ENCODE assay signal across 1 cellular context in the genomic region with DNA sequence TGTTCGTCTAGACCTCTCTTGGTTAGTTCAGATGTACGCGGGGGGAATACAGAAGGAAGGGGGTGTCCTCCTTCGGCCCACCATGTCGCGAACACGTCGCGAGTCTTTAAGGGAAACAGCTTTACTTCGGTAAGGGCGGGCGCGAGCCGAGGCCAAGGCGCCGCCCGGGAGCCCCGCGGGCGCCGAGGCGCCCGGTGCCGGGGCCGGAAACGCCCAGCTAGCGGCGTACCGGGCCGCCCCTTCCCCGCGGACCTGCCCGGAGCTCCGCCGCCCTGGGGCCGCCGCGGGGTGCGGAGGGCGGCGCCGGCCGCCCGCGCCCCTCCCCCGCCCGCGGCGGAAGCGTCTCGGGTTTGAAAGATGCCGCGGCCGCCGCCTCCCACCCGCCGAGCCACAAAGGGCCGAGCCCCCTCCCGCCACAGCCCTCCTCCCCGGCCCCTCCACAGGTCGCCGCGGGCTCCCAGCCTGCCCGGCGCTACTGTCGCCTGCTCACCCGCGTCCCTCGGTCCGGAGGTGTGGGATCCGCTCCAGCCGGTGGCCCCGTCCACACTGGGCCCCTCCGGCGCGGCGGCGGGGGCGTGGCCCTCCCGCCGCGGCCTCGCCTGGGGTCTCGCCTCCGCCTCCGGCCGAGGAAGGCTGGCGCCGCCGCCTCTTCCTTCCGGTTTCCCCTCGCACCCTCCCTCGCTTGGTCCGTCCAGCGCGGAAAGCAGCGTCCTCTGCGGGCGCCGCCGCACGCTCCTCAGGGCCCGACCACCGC.
TF ChIP-seq lines count a peak whose summit lies in the region.

A gene (minus strand): TSS at position 715 of the 754 bp plus-strand sequence. CDS start 12,156 bp downstream, outside the sequence.

TF ChIP-seq in SK-N-SH treated with all-trans-retinoic acid at 6 μM for 48 hours, 23 proteins besides CTCF, POLR2A, EP300 and RAD21 (continued from another document):
- TF ChIP-seq, protein P1, sequence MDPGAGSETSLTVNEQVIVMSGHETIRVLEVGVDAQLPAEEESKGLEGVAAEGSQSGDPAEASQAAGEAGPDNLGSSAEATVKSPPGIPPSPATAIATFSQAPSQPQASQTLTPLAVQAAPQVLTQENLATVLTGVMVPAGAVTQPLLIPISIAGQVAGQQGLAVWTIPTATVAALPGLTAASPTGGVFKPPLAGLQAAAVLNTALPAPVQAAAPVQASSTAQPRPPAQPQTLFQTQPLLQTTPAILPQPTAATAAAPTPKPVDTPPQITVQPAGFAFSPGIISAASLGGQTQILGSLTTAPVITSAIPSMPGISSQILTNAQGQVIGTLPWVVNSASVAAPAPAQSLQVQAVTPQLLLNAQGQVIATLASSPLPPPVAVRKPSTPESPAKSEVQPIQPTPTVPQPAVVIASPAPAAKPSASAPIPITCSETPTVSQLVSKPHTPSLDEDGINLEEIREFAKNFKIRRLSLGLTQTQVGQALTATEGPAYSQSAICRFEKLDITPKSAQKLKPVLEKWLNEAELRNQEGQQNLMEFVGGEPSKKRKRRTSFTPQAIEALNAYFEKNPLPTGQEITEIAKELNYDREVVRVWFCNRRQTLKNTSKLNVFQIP (CRISPR knock-in tag; IDR thresholded peaks at IDR 0.05; ENCODE audit: borderline replicate concordance, low read depth): no peak
- TF ChIP-seq ZFP3 (CRISPR knock-in tag; IDR thresholded peaks at IDR 0.05) (0 out of 2 replicates have a peak, but pooled peaks have one; percentile 35), ESRRG (CRISPR knock-in tag; IDR thresholded peaks at IDR 0.05) (no peak), TCF4 (CRISPR knock-in tag; IDR thresholded peaks at IDR 0.05; ENCODE audit: borderline replicate concordance) (no peak), GLIS3 (CRISPR knock-in tag; IDR thresholded peaks at IDR 0.05) (peak; percentile 39), PPARA (CRISPR knock-in tag; IDR thresholded peaks at IDR 0.05; ENCODE audit: borderline replicate concordance) (no peak), SNAI2 (CRISPR knock-in tag; IDR thresholded peaks at IDR 0.05) (no peak; the same call in 1 of the 2 replicates), CSDC2 (CRISPR knock-in tag; IDR thresholded peaks at IDR 0.05) (no peak), OSR1 (CRISPR knock-in tag; IDR thresholded peaks at IDR 0.05) (no peak), ZC3H10 (CRISPR knock-in tag; IDR thresholded peaks at IDR 0.05) (no peak), ZNF8 (CRISPR knock-in tag; IDR thresholded peaks at IDR 0.05) (no peak), ARNTL (CRISPR knock-in tag; IDR thresholded peaks at IDR 0.05; ENCODE audit: borderline replicate concordance, low read depth) (no peak)
- TF ChIP-seq, protein P2, sequence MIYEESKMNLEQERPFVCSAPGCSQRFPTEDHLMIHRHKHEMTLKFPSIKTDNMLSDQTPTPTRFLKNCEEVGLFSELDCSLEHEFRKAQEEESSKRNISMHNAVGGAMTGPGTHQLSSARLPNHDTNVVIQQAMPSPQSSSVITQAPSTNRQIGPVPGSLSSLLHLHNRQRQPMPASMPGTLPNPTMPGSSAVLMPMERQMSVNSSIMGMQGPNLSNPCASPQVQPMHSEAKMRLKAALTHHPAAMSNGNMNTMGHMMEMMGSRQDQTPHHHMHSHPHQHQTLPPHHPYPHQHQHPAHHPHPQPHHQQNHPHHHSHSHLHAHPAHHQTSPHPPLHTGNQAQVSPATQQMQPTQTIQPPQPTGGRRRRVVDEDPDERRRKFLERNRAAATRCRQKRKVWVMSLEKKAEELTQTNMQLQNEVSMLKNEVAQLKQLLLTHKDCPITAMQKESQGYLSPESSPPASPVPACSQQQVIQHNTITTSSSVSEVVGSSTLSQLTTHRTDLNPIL (CRISPR knock-in tag; IDR thresholded peaks at IDR 0.05; ENCODE audit: low read depth): no peak
- TF ChIP-seq, protein P3, sequence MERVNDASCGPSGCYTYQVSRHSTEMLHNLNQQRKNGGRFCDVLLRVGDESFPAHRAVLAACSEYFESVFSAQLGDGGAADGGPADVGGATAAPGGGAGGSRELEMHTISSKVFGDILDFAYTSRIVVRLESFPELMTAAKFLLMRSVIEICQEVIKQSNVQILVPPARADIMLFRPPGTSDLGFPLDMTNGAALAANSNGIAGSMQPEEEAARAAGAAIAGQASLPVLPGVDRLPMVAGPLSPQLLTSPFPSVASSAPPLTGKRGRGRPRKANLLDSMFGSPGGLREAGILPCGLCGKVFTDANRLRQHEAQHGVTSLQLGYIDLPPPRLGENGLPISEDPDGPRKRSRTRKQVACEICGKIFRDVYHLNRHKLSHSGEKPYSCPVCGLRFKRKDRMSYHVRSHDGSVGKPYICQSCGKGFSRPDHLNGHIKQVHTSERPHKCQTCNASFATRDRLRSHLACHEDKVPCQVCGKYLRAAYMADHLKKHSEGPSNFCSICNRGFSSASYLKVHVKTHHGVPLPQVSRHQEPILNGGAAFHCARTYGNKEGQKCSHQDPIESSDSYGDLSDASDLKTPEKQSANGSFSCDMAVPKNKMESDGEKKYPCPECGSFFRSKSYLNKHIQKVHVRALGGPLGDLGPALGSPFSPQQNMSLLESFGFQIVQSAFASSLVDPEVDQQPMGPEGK (CRISPR knock-in tag; IDR thresholded peaks at IDR 0.05; ENCODE audit: borderline replicate concordance): no peak
